Comparison of ENCODE assay signal across 20 cellular contexts in genomic region chr4:27059446-27059845, GRCh38.
A peak's percentile ranks its signal among the peaks of the same experiment; 100 is the strongest.
DNase-seq lines count a peak whose midpoint lies in the region; ATAC-seq and TF ChIP-seq lines count a peak whose summit lies in the region.
"Had no signal": no experiment of that assay in that cellular context is flagged by ENCODE, and none has a peak within 500 bp of the region (broad histone marks: within the 10 kb centered on the region; RNA-seq: fewer than 3 reads in every experiment).

No MANE protein-coding gene starts in this region.

- no peak overlapping the region for H3K9ac ChIP-seq in neural cell (ENCODE audit: low read length)
- H3K9ac ChIP-seq in endodermal cell (ENCODE audit: extremely low read depth, low read length, poor library complexity, severe bottlenecking): no peak overlapping the region
- H3K9ac ChIP-seq: BLaER1 had no signal

- TF ChIP-seq EP300 in neural cell (conservative IDR thresholded peaks at IDR 0.05; ENCODE audit: poor library complexity, severe bottlenecking): no peak

- H3K4me3 Mint-ChIP-seq in natural killer cell (no peak overlapping the region), endodermal cell (no peak overlapping the region)
- H3K4me3 Mint-ChIP-seq: B cell; CD4-positive, CD25-positive, alpha-beta regulatory T cell; CD8-positive, alpha-beta T cell; HFFc6 had no signal

- no peaks in the 10 kb centered on the region for H3K4me1 ChIP-seq in endodermal cell (ENCODE audit: control insufficient read depth, insufficient read depth, low read length)
- H3K4me1 ChIP-seq: Caco-2 had no signal

- H3K4me1 Mint-ChIP-seq in natural killer cell (no peaks in the 10 kb centered on the region), endodermal cell (no peaks in the 10 kb centered on the region)
- H3K4me1 Mint-ChIP-seq: B cell; CD4-positive, CD25-positive, alpha-beta regulatory T cell had no signal

- no peaks in the 10 kb centered on the region for H3K36me3 ChIP-seq in neural cell (ENCODE audit: insufficient read depth, low read length)
- no peaks in the 10 kb centered on the region for H3K36me3 ChIP-seq in endodermal cell (ENCODE audit: control insufficient read depth, insufficient read depth, low read length)
- H3K36me3 ChIP-seq: BLaER1, HAP-1 had no signal

- H3K27me3 ChIP-seq in neural cell (ENCODE audit: insufficient read depth, low read depth, low read length): no peaks in the 10 kb centered on the region
- peaks cover 6% of the 10 kb centered on the region for H3K27me3 ChIP-seq in endodermal cell (ENCODE audit: control insufficient read depth, insufficient read depth, low read length, poor library complexity, severe bottlenecking)
- H3K27me3 ChIP-seq: BLaER1 had no signal

- H2AFZ ChIP-seq in neural cell (ENCODE audit: low read depth, low read length): no peak overlapping the region

- no peaks in the 10 kb centered on the region for H3K9me3 ChIP-seq in neural cell (ENCODE audit: low read length)
- no peaks in the 10 kb centered on the region for H3K9me3 ChIP-seq in endodermal cell (ENCODE audit: control insufficient read depth, low read length)
- H3K9me3 ChIP-seq: BLaER1, Caco-2, HAP-1 had no signal

- DNase-seq in Daoy (ENCODE audit: low read depth): peak; percentile 28
- DNase-seq in HT-29 (ENCODE audit: low spot score): peak; percentile 65
- peak; percentile 44 for DNase-seq in epithelial cell of esophagus (ENCODE audit: low read depth)
- DNase-seq in natural killer cell: no peak
- no peak for DNase-seq in stimulated activated CD4-positive, alpha-beta T cell treated with anti-CD3 and anti-CD28 coated beads, Interleukin-2, amount 100 ng/mL, for 24 hours
- no peak for DNase-seq in activated CD4-positive, alpha-beta T cell treated with anti-CD3 and anti-CD28 coated beads, Interleukin-2, amount 50 U/mL, for 4 hours
- DNase-seq in endodermal cell: no peak
- DNase-seq: Caco-2; CD4-positive, CD25-positive, alpha-beta regulatory T cell; CD8-positive, alpha-beta T cell; DMS 273 treated with DMSO at 0.1 percent for 48 hours; DMS79; GF-D8; GOT3; HFFc6 had no signal

- peak overlapping the region; percentile 38 for H3K4me2 ChIP-seq in neural cell (ENCODE audit: low read length)
- H3K4me2 ChIP-seq: BLaER1 had no signal

- H3K9me3 Mint-ChIP-seq in natural killer cell: no peaks in the 10 kb centered on the region
- H3K9me3 Mint-ChIP-seq in endodermal cell: no peaks in the 10 kb centered on the region
- H3K9me3 Mint-ChIP-seq: CD8-positive, alpha-beta T cell; HFFc6 had no signal

- TF ChIP-seq CTCF in epithelial cell of esophagus (IDR thresholded peaks at IDR 0.05; ENCODE audit: insufficient read depth, low read depth, low read length, missing control alignments) (no peak), neural cell (IDR thresholded peaks at IDR 0.05; ENCODE audit: poor library complexity, severe bottlenecking) (no peak), natural killer cell (IDR thresholded peaks at IDR 0.05) (no peak), endodermal cell (conservative IDR thresholded peaks at IDR 0.05) (no peak)

- 85 to 96% methylated on average over 5 of the region's 5 CpGs for WGBS in endodermal cell (ENCODE audit: insufficient coverage in 1 of 2, insufficient read length in 1 of 2), 2 experiments

- H3K4me3 ChIP-seq in epithelial cell of esophagus (ENCODE audit: low read length) (no peak overlapping the region), neural cell (ENCODE audit: low read length) (no peak overlapping the region), endodermal cell (ENCODE audit: low read length) (no peak overlapping the region)
- H3K4me3 ChIP-seq: BLaER1, HAP-1 had no signal

- no peaks in the 10 kb centered on the region for H3K9me2 ChIP-seq in neural cell (ENCODE audit: insufficient read depth, low read length)

- intact Hi-C loops in natural killer cell (cut with micrococcal nuclease): no loop called here

- TF ChIP-seq RAD21 in neural cell (conservative IDR thresholded peaks at IDR 0.05): no peak

- no peak overlapping the region for H3K27ac Mint-ChIP-seq in natural killer cell
- no peak overlapping the region for H3K27ac Mint-ChIP-seq in endodermal cell
- H3K27ac Mint-ChIP-seq: B cell; CD4-positive, CD25-positive, alpha-beta regulatory T cell; CD8-positive, alpha-beta T cell; HFFc6 had no signal

- no peaks in the 10 kb centered on the region for H3K36me3 Mint-ChIP-seq in natural killer cell
- no peaks in the 10 kb centered on the region for H3K36me3 Mint-ChIP-seq in endodermal cell (ENCODE audit: low read depth)
- H3K36me3 Mint-ChIP-seq: CD4-positive, CD25-positive, alpha-beta regulatory T cell; CD8-positive, alpha-beta T cell had no signal

- H4K20me1 ChIP-seq in neural cell (ENCODE audit: insufficient read depth): no peaks in the 10 kb centered on the region
- H4K20me1 ChIP-seq: BLaER1 had no signal

- H3K27ac ChIP-seq in neural cell (ENCODE audit: low read length) (no peak overlapping the region), endodermal cell (ENCODE audit: low read depth, low read length) (no peak overlapping the region)
- H3K27ac ChIP-seq: BLaER1, C4-2B had no signal

- no peaks in the 10 kb centered on the region for H3K79me2 ChIP-seq in neural cell (replicated peaks; ENCODE audit: insufficient read depth, low read length)

- H3F3A ChIP-seq in neural cell (ENCODE audit: insufficient read depth, low read length, poor library complexity, severe bottlenecking): no peaks in the 10 kb centered on the region

- ATAC-seq in natural killer cell: no peak
- ATAC-seq: CD8-positive, alpha-beta T cell had no signal

- H3K27me3 Mint-ChIP-seq in natural killer cell (ENCODE audit: low read depth in 2 of 2) (peaks cover 14 to 21% of the 10 kb centered on the region in 2 donors), endodermal cell (ENCODE audit: insufficient read depth) (peaks cover 8% of the 10 kb centered on the region)

TF ChIP-seq in neural cell, 6 proteins besides CTCF, POLR2A, EP300 and RAD21:
- TF ChIP-seq EZH2 (IDR thresholded peaks at IDR 0.05; ENCODE audit: borderline replicate concordance, insufficient read depth, low read length, poor library complexity, severe bottlenecking) (no peak), SMC3 (conservative IDR thresholded peaks at IDR 0.05; ENCODE audit: poor library complexity) (no peak), MXI1 (conservative IDR thresholded peaks at IDR 0.05; ENCODE audit: poor library complexity, severe bottlenecking) (no peak), POLR2AphosphoS5 (IDR thresholded peaks at IDR 0.05) (no peak), TAF1 (IDR thresholded peaks at IDR 0.05; ENCODE audit: low read depth) (no peak)
- TF ChIP-seq, protein P1, sequence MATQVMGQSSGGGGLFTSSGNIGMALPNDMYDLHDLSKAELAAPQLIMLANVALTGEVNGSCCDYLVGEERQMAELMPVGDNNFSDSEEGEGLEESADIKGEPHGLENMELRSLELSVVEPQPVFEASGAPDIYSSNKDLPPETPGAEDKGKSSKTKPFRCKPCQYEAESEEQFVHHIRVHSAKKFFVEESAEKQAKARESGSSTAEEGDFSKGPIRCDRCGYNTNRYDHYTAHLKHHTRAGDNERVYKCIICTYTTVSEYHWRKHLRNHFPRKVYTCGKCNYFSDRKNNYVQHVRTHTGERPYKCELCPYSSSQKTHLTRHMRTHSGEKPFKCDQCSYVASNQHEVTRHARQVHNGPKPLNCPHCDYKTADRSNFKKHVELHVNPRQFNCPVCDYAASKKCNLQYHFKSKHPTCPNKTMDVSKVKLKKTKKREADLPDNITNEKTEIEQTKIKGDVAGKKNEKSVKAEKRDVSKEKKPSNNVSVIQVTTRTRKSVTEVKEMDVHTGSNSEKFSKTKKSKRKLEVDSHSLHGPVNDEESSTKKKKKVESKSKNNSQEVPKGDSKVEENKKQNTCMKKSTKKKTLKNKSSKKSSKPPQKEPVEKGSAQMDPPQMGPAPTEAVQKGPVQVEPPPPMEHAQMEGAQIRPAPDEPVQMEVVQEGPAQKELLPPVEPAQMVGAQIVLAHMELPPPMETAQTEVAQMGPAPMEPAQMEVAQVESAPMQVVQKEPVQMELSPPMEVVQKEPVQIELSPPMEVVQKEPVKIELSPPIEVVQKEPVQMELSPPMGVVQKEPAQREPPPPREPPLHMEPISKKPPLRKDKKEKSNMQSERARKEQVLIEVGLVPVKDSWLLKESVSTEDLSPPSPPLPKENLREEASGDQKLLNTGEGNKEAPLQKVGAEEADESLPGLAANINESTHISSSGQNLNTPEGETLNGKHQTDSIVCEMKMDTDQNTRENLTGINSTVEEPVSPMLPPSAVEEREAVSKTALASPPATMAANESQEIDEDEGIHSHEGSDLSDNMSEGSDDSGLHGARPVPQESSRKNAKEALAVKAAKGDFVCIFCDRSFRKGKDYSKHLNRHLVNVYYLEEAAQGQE (IDR thresholded peaks at IDR 0.05; ENCODE audit: borderline replicate concordance): no peak

Comparison
In these comparisons a context has a peak if more than half of its experiments do, and no peak if none do; other contexts are left out.
1. DNase-seq: peak in Daoy (single experiment), HT-29 (single experiment) and epithelial cell of esophagus (single experiment); none in natural killer cell (single experiment), stimulated activated CD4-positive, alpha-beta T cell treated with anti-CD3 and anti-CD28 coated beads, Interleukin-2, amount 100 ng/mL, for 24 hours (0 of 2), activated CD4-positive, alpha-beta T cell treated with anti-CD3 and anti-CD28 coated beads, Interleukin-2, amount 50 U/mL, for 4 hours (0 of 2) and endodermal cell (single experiment).